In the genomic region with DNA sequence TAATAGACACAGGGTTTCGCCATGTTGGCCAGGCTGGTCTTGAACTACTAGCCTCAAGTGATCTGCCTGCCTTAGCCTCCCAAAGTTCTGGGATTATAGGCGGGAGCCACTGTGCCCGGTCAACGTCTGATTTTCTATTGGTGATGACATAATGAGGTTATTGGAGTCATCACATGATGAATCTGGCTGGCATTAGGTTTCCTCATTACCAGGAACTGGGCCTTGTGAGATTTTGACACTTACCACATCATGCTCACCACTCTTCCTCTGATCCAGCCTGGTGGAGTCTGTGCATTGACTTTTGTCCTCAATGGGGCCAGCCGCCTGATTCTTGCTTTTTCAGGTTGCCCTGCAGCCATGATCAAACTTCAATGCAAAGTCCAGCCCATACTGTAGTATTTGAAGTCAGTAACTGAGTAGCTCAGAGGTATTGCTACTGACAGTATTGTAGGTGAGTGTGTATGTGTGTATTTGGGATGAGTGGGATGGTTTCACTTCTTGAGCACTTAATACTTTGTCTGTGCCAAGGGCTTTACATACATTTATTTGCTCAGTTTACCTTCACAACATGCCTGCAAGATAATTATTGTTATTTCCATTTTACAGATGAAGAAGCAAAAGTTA, we compare ENCODE assay signal across 1 cellular context.
TF ChIP-seq lines count a peak whose summit lies in the region.

No MANE protein-coding gene starts in this region.

TF ChIP-seq in GM23338, 12 proteins besides CTCF, POLR2A, EP300 and RAD21:
- no peak for TF ChIP-seq JUNB (IDR thresholded peaks at IDR 0.05; ENCODE audit: unreplicated experiment)
- no peak for TF ChIP-seq CREB1 (CRISPR knock-in tag; IDR thresholded peaks at IDR 0.05; ENCODE audit: low read depth)
- TF ChIP-seq EZH2 (IDR thresholded peaks at IDR 0.05; ENCODE audit: low read depth, unreplicated experiment), result no peak
- no peak for TF ChIP-seq STAT1 (IDR thresholded peaks at IDR 0.05; ENCODE audit: unreplicated experiment)
- no peak for TF ChIP-seq ETS1 (IDR thresholded peaks at IDR 0.05)
- no peak for TF ChIP-seq ZNF114 (CRISPR knock-in tag; IDR thresholded peaks at IDR 0.05)
- TF ChIP-seq, protein P1, sequence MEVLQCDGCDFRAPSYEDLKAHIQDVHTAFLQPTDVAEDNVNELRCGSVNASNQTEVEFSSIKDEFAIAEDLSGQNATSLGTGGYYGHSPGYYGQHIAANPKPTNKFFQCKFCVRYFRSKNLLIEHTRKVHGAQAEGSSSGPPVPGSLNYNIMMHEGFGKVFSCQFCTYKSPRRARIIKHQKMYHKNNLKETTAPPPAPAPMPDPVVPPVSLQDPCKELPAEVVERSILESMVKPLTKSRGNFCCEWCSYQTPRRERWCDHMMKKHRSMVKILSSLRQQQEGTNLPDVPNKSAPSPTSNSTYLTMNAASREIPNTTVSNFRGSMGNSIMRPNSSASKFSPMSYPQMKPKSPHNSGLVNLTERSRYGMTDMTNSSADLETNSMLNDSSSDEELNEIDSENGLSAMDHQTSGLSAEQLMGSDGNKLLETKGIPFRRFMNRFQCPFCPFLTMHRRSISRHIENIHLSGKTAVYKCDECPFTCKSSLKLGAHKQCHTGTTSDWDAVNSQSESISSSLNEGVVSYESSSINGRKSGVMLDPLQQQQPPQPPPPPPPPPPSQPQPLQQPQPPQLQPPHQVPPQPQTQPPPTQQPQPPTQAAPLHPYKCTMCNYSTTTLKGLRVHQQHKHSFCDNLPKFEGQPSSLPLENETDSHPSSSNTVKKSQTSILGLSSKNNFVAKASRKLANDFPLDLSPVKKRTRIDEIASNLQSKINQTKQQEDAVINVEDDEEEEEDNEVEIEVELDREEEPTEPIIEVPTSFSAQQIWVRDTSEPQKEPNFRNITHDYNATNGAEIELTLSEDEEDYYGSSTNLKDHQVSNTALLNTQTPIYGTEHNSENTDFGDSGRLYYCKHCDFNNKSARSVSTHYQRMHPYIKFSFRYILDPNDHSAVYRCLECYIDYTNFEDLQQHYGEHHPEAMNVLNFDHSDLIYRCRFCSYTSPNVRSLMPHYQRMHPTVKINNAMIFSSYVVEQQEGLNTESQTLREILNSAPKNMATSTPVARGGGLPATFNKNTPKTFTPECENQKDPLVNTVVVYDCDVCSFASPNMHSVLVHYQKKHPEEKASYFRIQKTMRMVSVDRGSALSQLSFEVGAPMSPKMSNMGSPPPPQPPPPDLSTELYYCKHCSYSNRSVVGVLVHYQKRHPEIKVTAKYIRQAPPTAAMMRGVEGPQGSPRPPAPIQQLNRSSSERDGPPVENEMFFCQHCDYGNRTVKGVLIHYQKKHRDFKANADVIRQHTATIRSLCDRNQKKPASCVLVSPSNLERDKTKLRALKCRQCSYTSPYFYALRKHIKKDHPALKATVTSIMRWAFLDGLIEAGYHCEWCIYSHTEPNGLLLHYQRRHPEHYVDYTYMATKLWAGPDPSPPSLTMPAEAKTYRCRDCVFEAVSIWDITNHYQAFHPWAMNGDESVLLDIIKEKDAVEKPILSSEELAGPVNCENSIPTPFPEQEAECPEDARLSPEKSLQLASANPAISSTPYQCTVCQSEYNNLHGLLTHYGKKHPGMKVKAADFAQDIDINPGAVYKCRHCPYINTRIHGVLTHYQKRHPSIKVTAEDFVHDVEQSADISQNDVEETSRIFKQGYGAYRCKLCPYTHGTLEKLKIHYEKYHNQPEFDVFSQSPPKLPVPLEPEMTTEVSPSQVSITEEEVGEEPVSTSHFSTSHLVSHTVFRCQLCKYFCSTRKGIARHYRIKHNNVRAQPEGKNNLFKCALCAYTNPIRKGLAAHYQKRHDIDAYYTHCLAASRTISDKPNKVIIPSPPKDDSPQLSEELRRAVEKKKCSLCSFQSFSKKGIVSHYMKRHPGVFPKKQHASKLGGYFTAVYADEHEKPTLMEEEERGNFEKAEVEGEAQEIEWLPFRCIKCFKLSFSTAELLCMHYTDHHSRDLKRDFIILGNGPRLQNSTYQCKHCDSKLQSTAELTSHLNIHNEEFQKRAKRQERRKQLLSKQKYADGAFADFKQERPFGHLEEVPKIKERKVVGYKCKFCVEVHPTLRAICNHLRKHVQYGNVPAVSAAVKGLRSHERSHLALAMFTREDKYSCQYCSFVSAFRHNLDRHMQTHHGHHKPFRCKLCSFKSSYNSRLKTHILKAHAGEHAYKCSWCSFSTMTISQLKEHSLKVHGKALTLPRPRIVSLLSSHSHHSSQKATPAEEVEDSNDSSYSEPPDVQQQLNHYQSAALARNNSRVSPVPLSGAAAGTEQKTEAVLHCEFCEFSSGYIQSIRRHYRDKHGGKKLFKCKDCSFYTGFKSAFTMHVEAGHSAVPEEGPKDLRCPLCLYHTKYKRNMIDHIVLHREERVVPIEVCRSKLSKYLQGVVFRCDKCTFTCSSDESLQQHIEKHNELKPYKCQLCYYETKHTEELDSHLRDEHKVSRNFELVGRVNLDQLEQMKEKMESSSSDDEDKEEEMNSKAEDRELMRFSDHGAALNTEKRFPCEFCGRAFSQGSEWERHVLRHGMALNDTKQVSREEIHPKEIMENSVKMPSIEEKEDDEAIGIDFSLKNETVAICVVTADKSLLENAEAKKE (CRISPR knock-in tag; IDR thresholded peaks at IDR 0.05), result no peak
- TF ChIP-seq ZNF331 (CRISPR knock-in tag; IDR thresholded peaks at IDR 0.05; ENCODE audit: low read depth), result no peak
- no peak for TF ChIP-seq NANOG (IDR thresholded peaks at IDR 0.05; ENCODE audit: borderline replicate concordance)
- TF ChIP-seq, protein P2, sequence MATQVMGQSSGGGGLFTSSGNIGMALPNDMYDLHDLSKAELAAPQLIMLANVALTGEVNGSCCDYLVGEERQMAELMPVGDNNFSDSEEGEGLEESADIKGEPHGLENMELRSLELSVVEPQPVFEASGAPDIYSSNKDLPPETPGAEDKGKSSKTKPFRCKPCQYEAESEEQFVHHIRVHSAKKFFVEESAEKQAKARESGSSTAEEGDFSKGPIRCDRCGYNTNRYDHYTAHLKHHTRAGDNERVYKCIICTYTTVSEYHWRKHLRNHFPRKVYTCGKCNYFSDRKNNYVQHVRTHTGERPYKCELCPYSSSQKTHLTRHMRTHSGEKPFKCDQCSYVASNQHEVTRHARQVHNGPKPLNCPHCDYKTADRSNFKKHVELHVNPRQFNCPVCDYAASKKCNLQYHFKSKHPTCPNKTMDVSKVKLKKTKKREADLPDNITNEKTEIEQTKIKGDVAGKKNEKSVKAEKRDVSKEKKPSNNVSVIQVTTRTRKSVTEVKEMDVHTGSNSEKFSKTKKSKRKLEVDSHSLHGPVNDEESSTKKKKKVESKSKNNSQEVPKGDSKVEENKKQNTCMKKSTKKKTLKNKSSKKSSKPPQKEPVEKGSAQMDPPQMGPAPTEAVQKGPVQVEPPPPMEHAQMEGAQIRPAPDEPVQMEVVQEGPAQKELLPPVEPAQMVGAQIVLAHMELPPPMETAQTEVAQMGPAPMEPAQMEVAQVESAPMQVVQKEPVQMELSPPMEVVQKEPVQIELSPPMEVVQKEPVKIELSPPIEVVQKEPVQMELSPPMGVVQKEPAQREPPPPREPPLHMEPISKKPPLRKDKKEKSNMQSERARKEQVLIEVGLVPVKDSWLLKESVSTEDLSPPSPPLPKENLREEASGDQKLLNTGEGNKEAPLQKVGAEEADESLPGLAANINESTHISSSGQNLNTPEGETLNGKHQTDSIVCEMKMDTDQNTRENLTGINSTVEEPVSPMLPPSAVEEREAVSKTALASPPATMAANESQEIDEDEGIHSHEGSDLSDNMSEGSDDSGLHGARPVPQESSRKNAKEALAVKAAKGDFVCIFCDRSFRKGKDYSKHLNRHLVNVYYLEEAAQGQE (IDR thresholded peaks at IDR 0.05; ENCODE audit: unreplicated experiment), result no peak
- TF ChIP-seq EZH2phosphoT487 (IDR thresholded peaks at IDR 0.05; ENCODE audit: unreplicated experiment), result no peak
- TF ChIP-seq POLR2AphosphoS5 (IDR thresholded peaks at IDR 0.05; ENCODE audit: low read depth), result no peak
